Comparison of ENCODE assay signal across 1 cellular context in genomic region chr12:113932411-113933196, GRCh38.
A peak's percentile ranks its signal among the peaks of the same experiment; 100 is the strongest.
TF ChIP-seq lines count a peak whose summit lies in the region.

No MANE protein-coding gene starts in this region.

TF ChIP-seq in K562, 482 proteins besides CTCF, POLR2A, EP300 and RAD21 (continued from another document and continues in another):
- TF ChIP-seq E2F5 (CRISPR knock-in tag; IDR thresholded peaks at IDR 0.05) (no peak), CHD4 (IDR thresholded peaks at IDR 0.05; ENCODE audit: insufficient read depth, insufficient replicate concordance, low read depth, low read length, poor library complexity, severe bottlenecking) (no peak), SUPT5H (IDR thresholded peaks at IDR 0.05) (no peak), CEBPB (tag; IDR thresholded peaks at IDR 0.05) (peak; percentile 88), ZBTB2 (IDR thresholded peaks at IDR 0.05) (peak; percentile 84), CREB3L1 (IDR thresholded peaks at IDR 0.05; ENCODE audit: borderline replicate concordance, low read depth) (no peak), ARID3B (CRISPR knock-in tag; IDR thresholded peaks at IDR 0.05; ENCODE audit: borderline replicate concordance) (no peak), PTBP1 (IDR thresholded peaks at IDR 0.05; ENCODE audit: low read depth, low read length) (no peak), PURB (CRISPR knock-in tag; IDR thresholded peaks at IDR 0.05; ENCODE audit: low read depth) (no peak), SMAD1 (IDR thresholded peaks at IDR 0.05; ENCODE audit: low read depth, low read length, partially characterized antibody) (no peak), ZNF324 (CRISPR knock-in tag; IDR thresholded peaks at IDR 0.05) (no peak; the same call in 1 of the 2 replicates), ZNF146 (CRISPR knock-in tag; IDR thresholded peaks at IDR 0.05; ENCODE audit: unreplicated experiment) (no peak), ZFP36 (IDR thresholded peaks at IDR 0.05; ENCODE audit: low read depth, low read length, partially characterized antibody) (no peak), CBFA2T2 (conservative IDR thresholded peaks at IDR 0.05) (peak; percentile 99), MCM5 (IDR thresholded peaks at IDR 0.05; ENCODE audit: low read depth) (no peak), MTF1 (CRISPR knock-in tag; IDR thresholded peaks at IDR 0.05; ENCODE audit: borderline replicate concordance) (no peak), PBX2 (CRISPR knock-in tag; IDR thresholded peaks at IDR 0.05; ENCODE audit: low read depth) (no peak), PBX2 (tag; conservative IDR thresholded peaks at IDR 0.05; ENCODE audit: low read depth) (peak; percentile 89), ZNF140 (CRISPR knock-in tag; IDR thresholded peaks at IDR 0.05) (no peak), CEBPZ (IDR thresholded peaks at IDR 0.05; ENCODE audit: borderline replicate concordance, low read depth, low read length) (no peak), SP2 (IDR thresholded peaks at IDR 0.05; ENCODE audit: extremely low read depth, low read depth, low read length, poor library complexity, severe bottlenecking) (no peak), BRD4 (IDR thresholded peaks at IDR 0.05) (no peak), TSHZ1 (CRISPR knock-in tag; IDR thresholded peaks at IDR 0.05) (0 out of 2 replicates have a peak, but pooled peaks have one; percentile 29), ZNF79 (CRISPR knock-in tag; IDR thresholded peaks at IDR 0.05; ENCODE audit: low read depth) (no peak), CCNT2 (IDR thresholded peaks at IDR 0.05; ENCODE audit: borderline replicate concordance, extremely low read depth, insufficient read length, low read depth, low read length) (peak; percentile 95), KHSRP (IDR thresholded peaks at IDR 0.05) (0 out of 2 replicates have a peak, but pooled peaks have one; percentile 36), DLX4 (CRISPR knock-in tag; IDR thresholded peaks at IDR 0.05) (no peak), FOS (IDR thresholded peaks at IDR 0.05; ENCODE audit: extremely low read depth, insufficient read length) (no peak), RREB1 (CRISPR knock-in tag; IDR thresholded peaks at IDR 0.05) (0 out of 2 replicates have a peak, but pooled peaks have one; percentile 18), ETV6 (IDR thresholded peaks at IDR 0.05; ENCODE audit: borderline replicate concordance in 1 of 2, low read depth in 2 of 2, low read length in 1 of 2) (no peak), ETV6 (CRISPR knock-in tag; IDR thresholded peaks at IDR 0.05; ENCODE audit: borderline replicate concordance) (no peak), CBFA2T3 (IDR thresholded peaks at IDR 0.05) (peak; percentile 99), FOXO4 (CRISPR knock-in tag; IDR thresholded peaks at IDR 0.05) (no peak)
